2 cellular contexts compared by ENCODE assay signal in genomic region chr6:10042280-10042679, GRCh38.
TF ChIP-seq lines count a peak whose summit lies in the region.

No MANE protein-coding gene starts in this region.

TF ChIP-seq in HepG2, 621 proteins besides CTCF, POLR2A, EP300 and RAD21:
- TF ChIP-seq FOXP4 (CRISPR knock-in tag; IDR thresholded peaks at IDR 0.05), result no peak
- peak; percentile 94 for TF ChIP-seq MAFF (IDR thresholded peaks at IDR 0.05; ENCODE audit: low read depth, low read length)
- TF ChIP-seq MAFK (conservative IDR thresholded peaks at IDR 0.05 in 1 of 2, IDR thresholded peaks at IDR 0.05 in 1 of 2; ENCODE audit: low read length in 2 of 2), result peak; percentile 94 to 95
- peak; percentile 74 for TF ChIP-seq NFE2L2 (IDR thresholded peaks at IDR 0.05; ENCODE audit: low read length)

TF ChIP-seq in IMR-90, 13 proteins besides CTCF, POLR2A, EP300 and RAD21 (continued from another document):
- TF ChIP-seq ELK1 (IDR thresholded peaks at IDR 0.05; ENCODE audit: borderline replicate concordance, low read depth, low read length) (no peak), RFX5 (IDR thresholded peaks at IDR 0.05; ENCODE audit: low read depth, low read length) (no peak), CHD1 (IDR thresholded peaks at IDR 0.05; ENCODE audit: low read depth, low read length) (no peak)
